18 cellular contexts compared by ENCODE assay signal in the genomic region with DNA sequence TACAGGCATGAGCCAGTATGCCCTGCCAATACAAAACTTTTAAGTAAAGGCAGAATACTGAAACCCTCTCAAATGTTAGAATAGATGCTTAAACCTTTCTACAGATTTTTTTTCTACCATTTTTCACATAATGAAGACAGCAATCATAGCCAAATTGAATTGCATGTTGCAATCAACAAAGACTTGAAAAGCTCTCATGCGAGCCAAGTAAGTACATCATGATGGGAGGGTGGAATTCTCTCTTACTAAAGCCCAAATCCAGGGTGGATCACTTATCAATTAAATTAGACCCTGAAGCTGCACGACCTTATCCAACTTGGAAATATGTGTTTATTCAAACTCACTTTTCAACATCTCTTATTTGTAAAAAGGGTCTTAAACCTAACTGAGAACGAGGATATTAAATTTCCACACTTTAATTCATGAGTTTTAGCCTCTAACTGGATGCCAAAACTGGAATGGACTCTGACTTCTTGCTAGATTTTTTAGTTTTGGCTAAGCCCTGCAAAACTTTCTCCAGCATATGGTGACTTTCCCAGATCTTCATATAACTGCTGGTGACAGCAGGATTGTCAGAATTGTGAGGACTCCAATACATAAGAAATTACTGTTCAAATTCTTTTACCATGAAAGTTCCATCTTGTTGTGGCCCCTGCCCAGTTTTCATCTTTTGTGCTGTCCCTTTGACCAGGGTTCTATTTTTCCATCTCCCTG.
"Had no signal": no experiment of that assay in that cellular context is flagged by ENCODE, and none has a peak within 500 bp of the region (broad histone marks: within the 10 kb centered on the region; RNA-seq: fewer than 3 reads in every experiment).

No MANE protein-coding gene starts in this region.

- H3K36me3 Mint-ChIP-seq: WTC11 had no signal

- H3K4me3 ChIP-seq: ovary, psoas muscle, vagina had no signal

- ATAC-seq: foreskin keratinocyte; naive thymus-derived CD4-positive, alpha-beta T cell; psoas muscle; stimulated activated naive CD8-positive, alpha-beta T cell treated with anti-CD3 and anti-CD28 coated beads, Interleukin-15, Interleukin-2, amounts not matched to agents 100 U/mL and 50 U/mL, for 24 hours; WTC11 had no signal

- H3K27ac Mint-ChIP-seq: activated CD4-positive, alpha-beta memory T cell treated with anti-CD3 and anti-CD28 coated beads, Interleukin-2, amount 10 ng/mL, durations not matched to agents 7 days and 5 days; activated naive CD4-positive, alpha-beta T cell treated with anti-CD3 and anti-CD28 coated beads for 36 hours; naive thymus-derived CD4-positive, alpha-beta T cell had no signal

- H3K4me3 Mint-ChIP-seq: activated CD4-positive, alpha-beta memory T cell treated with anti-CD3 and anti-CD28 coated beads, Interleukin-2, amount 10 ng/mL, durations not matched to agents 7 days and 5 days; activated naive CD4-positive, alpha-beta T cell treated with anti-CD3 and anti-CD28 coated beads for 36 hours; naive thymus-derived CD4-positive, alpha-beta T cell; WTC11 had no signal

- H3K27me3 ChIP-seq: foreskin keratinocyte, ovary, vagina had no signal

- H3K36me3 ChIP-seq: ovary, vagina had no signal

- H3K4me1 ChIP-seq: foreskin keratinocyte had no signal

- H3K27ac ChIP-seq: foreskin keratinocyte, ovary, psoas muscle, vagina had no signal

- H3K27me3 Mint-ChIP-seq: activated CD4-positive, alpha-beta memory T cell treated with anti-CD3 and anti-CD28 coated beads, Interleukin-2, amount 10 ng/mL, durations not matched to agents 7 days and 5 days; naive thymus-derived CD4-positive, alpha-beta T cell had no signal

- H3K9me3 ChIP-seq: ovary, psoas muscle, vagina had no signal

- DNase-seq: activated CD4-positive, alpha-beta memory T cell treated with anti-CD3 and anti-CD28 coated beads, Interleukin-2, amount 10 ng/mL, durations not matched to agents 7 days and 5 days; activated CD4-positive, alpha-beta T cell treated with anti-CD3 and anti-CD28 coated beads for 48 hours; activated naive CD4-positive, alpha-beta T cell treated with anti-CD3 and anti-CD28 coated beads for 36 hours; activated T-cell treated with anti-CD3 and anti-CD28 coated beads, Interleukin-2, amount 50 U/mL, for 1 hour; anterior cingulate cortex; cortex of kidney; effector CD4-positive, alpha-beta T cell; foreskin keratinocyte; glutamatergic neuron; naive thymus-derived CD4-positive, alpha-beta T cell; ovary; psoas muscle; right cardiac atrium; stimulated activated CD4-positive, alpha-beta T cell treated with anti-CD3 and anti-CD28 coated beads, Interleukin-2, amount 100 ng/mL, for 24 hours; stimulated activated naive CD8-positive, alpha-beta T cell treated with anti-CD3 and anti-CD28 coated beads, Interleukin-15, Interleukin-2, amounts not matched to agents 100 U/mL and 50 U/mL, for 24 hours; trophoblast cell had no signal

- H3K9me3 Mint-ChIP-seq: activated CD4-positive, alpha-beta memory T cell treated with anti-CD3 and anti-CD28 coated beads, Interleukin-2, amount 10 ng/mL, durations not matched to agents 7 days and 5 days; activated naive CD4-positive, alpha-beta T cell treated with anti-CD3 and anti-CD28 coated beads for 36 hours; naive thymus-derived CD4-positive, alpha-beta T cell; WTC11 had no signal
